In genomic region chrX:107629533-107629909, GRCh38 we compare ENCODE assay signal across 8 cellular contexts. TPM values are rescaled to one million over a fixed set of nuclear protein-coding genes. Genes with fewer than 3 reads are reported as not detected.
DNase-seq lines count a peak whose midpoint lies in the region; ATAC-seq and TF ChIP-seq lines count a peak whose summit lies in the region.

No MANE protein-coding gene starts in this region.

- no peak for ATAC-seq in GM18868 (IDR thresholded peaks at IDR 0.05; ENCODE audit: unreplicated experiment)

- peak overlapping the region; percentile 79 for H3K4me3 ChIP-seq in fibroblast of villous mesenchyme (ENCODE audit: low read depth, low read length)

- DNase-seq in D341Med (ENCODE audit: low spot score) (peak; percentile 24), HCEC 1CT (peak; percentile 29), SW480 (ENCODE audit: low spot score) (peak; percentile 21), fibroblast of villous mesenchyme (ENCODE audit: low read depth) (peak; percentile 40), renal cortical epithelial cell (ENCODE audit: low read depth) (peak; percentile 26), AG08396 (ENCODE audit: low spot score) (no peak)
- DNase-seq in NK-92 treated with Interleukin-12 subunit alpha and Interleukin-12 subunit beta, amount 100 ng/mL, for 24 hours (lab: John Stamatoyannopoulos, UW), result no peak

- peak; percentile 38 for TF ChIP-seq CTCF in fibroblast of villous mesenchyme (IDR thresholded peaks at IDR 0.05; ENCODE audit: insufficient read depth, low read depth, low read length)

RNA-seq across cellular contexts. Expression of gene PRPS1, which starts 1.2 kb away (rescaled TPM):
- 34.1 and 76.9 TPM in 2 replicates for total RNA-seq in fibroblast of villous mesenchyme
- total RNA-seq in renal cortical epithelial cell, result 74.9 and 89.8 TPM in 2 replicates

Comparison
In these comparisons a context has a peak if more than half of its experiments do, and no peak if none do; other contexts are left out.
1. DNase-seq: peak in D341Med (single experiment), HCEC 1CT (single experiment), SW480 (single experiment), fibroblast of villous mesenchyme (single experiment) and renal cortical epithelial cell (single experiment); none in NK-92 treated with Interleukin-12 subunit alpha and Interleukin-12 subunit beta, amount 100 ng/mL, for 24 hours (single experiment) and AG08396 (single experiment).